ENCODE assay signal across 28 cellular contexts in the genomic region with DNA sequence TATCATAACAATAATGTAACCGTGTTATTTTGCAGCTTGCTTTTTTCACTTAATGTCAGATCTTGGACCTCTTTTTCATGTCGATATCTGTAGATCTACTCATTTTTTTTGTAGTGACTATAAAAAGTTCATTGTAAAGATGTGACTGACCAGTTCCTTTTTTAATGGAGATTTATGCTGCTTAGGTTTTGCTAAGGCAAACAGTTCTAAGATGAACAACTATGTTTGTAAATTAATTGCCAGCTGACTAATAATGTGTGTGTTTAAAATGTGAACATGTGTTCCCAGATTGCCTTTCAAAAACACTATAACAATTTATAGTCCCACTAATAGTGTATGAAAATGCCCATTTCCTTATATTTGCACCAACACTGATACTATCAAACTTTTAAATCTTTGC. TPM values are rescaled to one million over a fixed set of nuclear protein-coding genes. Genes with fewer than 3 reads are reported as not detected.
"Had no signal": no experiment of that assay in that cellular context is flagged by ENCODE, and none has a peak within 500 bp of the region (broad histone marks: within the 10 kb centered on the region; RNA-seq: fewer than 3 reads in every experiment).

No MANE protein-coding gene starts in this region.

- H3K4me3 ChIP-seq: adrenal gland had no signal

- H3K9me3 ChIP-seq: adrenal gland had no signal

- H3K27me3 ChIP-seq: adrenal gland had no signal

- H3K36me3 ChIP-seq: adrenal gland, WERI-Rb-1 had no signal

- ATAC-seq: activated CD4-positive, alpha-beta T cell treated with anti-CD3 and anti-CD28 coated beads for 36 hours; activated CD8-positive, alpha-beta T cell treated with anti-CD3 and anti-CD28 coated beads for 36 hours; activated T-cell treated with anti-CD3 and anti-CD28 coated beads, Interleukin-2, amount 50 U/mL, for 72 hours had no signal

- DNase-seq: activated CD4-positive, alpha-beta T cell treated with anti-CD3 and anti-CD28 coated beads for 36 hours; activated CD4-positive, alpha-beta T cell treated with anti-CD3 and anti-CD28 coated beads, Interleukin-2, amount 50 U/mL, for 1 hour; activated CD8-positive, alpha-beta memory T cell treated with anti-CD3 and anti-CD28 coated beads, Interleukin-2, amount 50 U/mL, for 4 hours; activated CD8-positive, alpha-beta T cell treated with anti-CD3 and anti-CD28 coated beads for 36 hours; activated gamma-delta T cell treated with Interleukin-2 at 50 U/mL for 16 hours; activated naive CD4-positive, alpha-beta T cell treated with anti-CD3 and anti-CD28 coated beads, Interleukin-2, amount 10 ng/mL, durations not matched to agents 7 days and 5 days; activated naive CD8-positive, alpha-beta T cell treated with anti-CD3 and anti-CD28 coated beads for 36 hours; activated T-cell treated with anti-CD3 and anti-CD28 coated beads, Interleukin-2, amount 50 U/mL, for 72 hours; adrenal gland; anterior cingulate cortex; KG1; NCI-H1092; NCI-H1417; NCI-H2029; NCI-H2107; NCI-H345; NCI-H510A; NCI-H526 treated with DMSO at 0.1 percent for 48 hours; NCI-H82; SIG-M5; T-helper 1 cell; WERI-Rb-1 had no signal

- H3K27ac ChIP-seq: WERI-Rb-1 had no signal

RNA-seq across cellular contexts. Expression of gene EPS8L3, which starts 18.1 kb away (rescaled TPM):
- total RNA-seq: activated CD4-positive, alpha-beta T cell treated with anti-CD3 and anti-CD28 coated beads for 36 hours; activated CD8-positive, alpha-beta T cell treated with anti-CD3 and anti-CD28 coated beads for 36 hours; activated naive CD8-positive, alpha-beta T cell treated with anti-CD3 and anti-CD28 coated beads for 36 hours; activated T-cell treated with anti-CD3 and anti-CD28 coated beads, Interleukin-2, amount 50 U/mL, for 72 hours; activated T-helper 2 cell treated with anti-CD3 and anti-CD28 coated beads, Interferon-gamma antibody, Interleukin-2, Interleukin-4, amounts not matched to agents 10 μg/mL and 5 μg/mL and 100 μg/mL, durations not matched to agents 14 hours and 24 hours and 36 hours; cardiac septum; LHCN-M2; MCF 10A; RPMI7951; T-helper 2 cell treated with Interferon-gamma antibody and Interleukin-4, amounts not matched to agents 100 ng/mL and 5 ng/mL, for 36 hours had no signal

RNA-seq across cellular contexts. Expression of gene GSTM3, which starts 41.0 kb away (rescaled TPM):
- total RNA-seq: MCF 10A had no signal
